ENCODE assay signal across 29 cellular contexts in the genomic region with DNA sequence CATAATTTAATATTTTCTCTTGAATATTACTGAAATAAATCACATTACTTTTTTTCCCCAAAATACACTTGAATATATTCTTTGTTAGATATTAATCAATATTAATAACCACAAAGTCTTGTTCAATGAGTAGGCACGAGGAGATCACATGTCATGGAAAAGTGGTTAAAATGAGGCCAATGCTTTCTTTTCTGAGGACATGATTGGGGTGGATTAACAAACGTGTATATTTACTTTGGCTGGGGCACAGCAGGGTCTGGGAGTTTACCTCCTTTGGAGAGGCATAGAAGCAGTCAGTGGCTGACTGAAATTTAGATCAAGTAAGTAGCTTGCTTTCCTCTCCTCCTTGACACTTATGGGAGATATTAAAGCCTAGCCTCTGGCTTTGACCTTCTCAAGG.
DNase-seq lines count a peak whose midpoint lies in the region; ATAC-seq and TF ChIP-seq lines count a peak whose summit lies in the region.
"Had no signal": no experiment of that assay in that cellular context is flagged by ENCODE, and none has a peak within 500 bp of the region (broad histone marks: within the 10 kb centered on the region; RNA-seq: fewer than 3 reads in every experiment).

No MANE protein-coding gene starts in this region.

- no peak for TF ChIP-seq CTCF in choroid plexus epithelial cell (conservative IDR thresholded peaks at IDR 0.05; ENCODE audit: low read depth, low read length)

- ATAC-seq in GM19397 (IDR thresholded peaks at IDR 0.05; ENCODE audit: unreplicated experiment) (no peak), HG03139 (IDR thresholded peaks at IDR 0.05; ENCODE audit: unreplicated experiment) (no peak), HG03469 (IDR thresholded peaks at IDR 0.05; ENCODE audit: unreplicated experiment) (no peak)
- ATAC-seq: left lobe of liver, psoas muscle had no signal

- DNase-seq in H4 (ENCODE audit: low spot score) (peak; percentile 59), NCI-H146 (lab: John Stamatoyannopoulos, UW) (peak; percentile 50), NCI-H748 treated with DMSO at 0.1 percent for 48 hours (lab: John Stamatoyannopoulos, UW) (peak; percentile 45), choroid plexus epithelial cell (ENCODE audit: low read depth) (peak; percentile 42), NCI-H226 (no peak)
- DNase-seq: activated CD4-positive, alpha-beta memory T cell treated with anti-CD3 and anti-CD28 coated beads, Interleukin-2, amount 10 ng/mL, durations not matched to agents 7 days and 5 days; activated CD4-positive, alpha-beta T cell treated with anti-CD3 and anti-CD28 coated beads for 1 hour; activated effector memory CD4-positive, alpha-beta T cell treated with Interleukin-2 at 50 U/mL for 16 hours; activated naive CD8-positive, alpha-beta T cell treated with anti-CD3 and anti-CD28 coated beads, Interleukin-2, amount 10 ng/mL, durations not matched to agents 7 days and 5 days; BE2C; CD8-positive, alpha-beta memory T cell; dorsolateral prefrontal cortex; HCEC 1CT; hypothalamus; immature natural killer cell; Karpas-422; MV-4-11; NCI-H187 treated with DMSO at 0.1 percent for 48 hours; NCI-H510A; psoas muscle; stimulated activated CD4-positive, alpha-beta T cell treated with anti-CD3 and anti-CD28 coated beads, Interleukin-15, amount 100 ng/mL, for 24 hours; stimulated activated naive CD4-positive, alpha-beta T cell had no signal

- no peak overlapping the region for H3K4me3 ChIP-seq in choroid plexus epithelial cell (ENCODE audit: low read depth, low read length)
- H3K4me3 ChIP-seq: ascending aorta, dorsolateral prefrontal cortex, psoas muscle, SJSA1, suprapubic skin had no signal
